In the genomic region with DNA sequence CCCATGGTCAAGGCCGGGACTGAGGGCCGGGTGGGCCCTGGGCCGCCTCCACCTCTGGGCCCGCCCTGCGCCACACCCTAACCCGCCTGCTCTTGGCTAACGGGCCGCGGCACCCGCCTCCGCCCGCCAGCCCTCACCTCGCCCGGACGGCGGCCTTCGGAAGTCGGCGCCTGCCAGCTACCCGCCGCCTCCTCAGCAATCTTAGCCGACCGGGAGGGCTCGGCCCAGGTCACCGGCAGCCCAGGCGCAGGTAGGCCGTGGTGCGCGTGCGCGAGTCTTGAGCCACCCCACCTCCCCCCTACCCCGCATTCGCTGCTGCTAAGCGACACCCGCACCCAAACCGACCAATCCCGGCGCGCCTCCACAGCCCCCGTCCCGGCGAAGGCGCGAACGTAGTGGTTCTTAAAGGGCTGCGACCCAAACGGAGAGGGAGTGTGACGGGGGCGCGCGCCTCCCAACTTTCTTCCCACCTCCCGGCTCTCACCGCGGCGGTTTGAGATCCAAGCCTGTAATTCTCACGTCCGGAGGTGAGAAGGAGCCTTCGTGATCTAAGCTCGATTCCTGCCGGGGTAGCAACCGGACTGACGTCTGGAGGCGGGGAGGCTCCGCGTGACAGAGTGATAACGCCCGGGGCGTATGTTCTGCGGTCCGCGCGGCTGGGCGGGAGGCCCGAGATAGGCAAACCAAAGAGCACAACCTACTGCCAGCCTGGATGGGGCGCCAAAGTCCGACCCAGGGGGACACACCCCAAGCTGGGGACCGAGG, we compare ENCODE assay signal across 8 cellular contexts. TPM values are rescaled to one million over a fixed set of nuclear protein-coding genes. Genes with fewer than 3 reads are reported as not detected.
DNase-seq lines count a peak whose midpoint lies in the region; TF ChIP-seq lines count a peak whose summit lies in the region.

A gene with protein sequence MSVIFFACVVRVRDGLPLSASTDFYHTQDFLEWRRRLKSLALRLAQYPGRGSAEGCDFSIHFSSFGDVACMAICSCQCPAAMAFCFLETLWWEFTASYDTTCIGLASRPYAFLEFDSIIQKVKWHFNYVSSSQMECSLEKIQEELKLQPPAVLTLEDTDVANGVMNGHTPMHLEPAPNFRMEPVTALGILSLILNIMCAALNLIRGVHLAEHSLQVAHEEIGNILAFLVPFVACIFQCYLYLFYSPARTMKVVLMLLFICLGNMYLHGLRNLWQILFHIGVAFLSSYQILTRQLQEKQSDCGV (minus strand): TSS at position 259 of the 765 bp plus-strand sequence. CDS start 12,921 bp downstream, outside the sequence.

- H3K9me3 ChIP-seq in neuron (ENCODE audit: low read length) (peaks cover 2% of the 10 kb centered on the region), subcutaneous abdominal adipose tissue (ENCODE audit: control insufficient read depth in 5 of 5, low read length in 5 of 5) (no peaks in the 10 kb centered on the region)

- peak within 1 kb of the TSS; percentile 69 for H3K27ac ChIP-seq in subcutaneous abdominal adipose tissue (ENCODE audit: low read depth, low read length)

- H3K4me1 ChIP-seq in neuron (ENCODE audit: insufficient read depth, low read length), result peaks cover 15% of the 10 kb centered on the region
- H3K4me1 ChIP-seq in subcutaneous abdominal adipose tissue (ENCODE audit: control insufficient read depth in 5 of 5, insufficient read depth in 5 of 5, low read length in 5 of 5), result peaks cover 0 to 23% (median 22%) of the 10 kb centered on the region in 5 donors

- H3K4me3 ChIP-seq in H7 (ENCODE audit: insufficient read depth, low read depth, low read length), result peak within 1 kb of the TSS; percentile 88
- peak within 1 kb of the TSS; percentile 86 to 96 for H3K4me3 ChIP-seq in foreskin fibroblast (ENCODE audit: low read depth in 1 of 2, low read length in 2 of 2)
- peak within 1 kb of the TSS; percentile 89 for H3K4me3 ChIP-seq in neuron (ENCODE audit: low read length)
- H3K4me3 ChIP-seq in subcutaneous abdominal adipose tissue (ENCODE audit: low read depth in 1 of 5, low read length in 5 of 5), result peak within 1 kb of the TSS; percentile 69 to 89 (median 80)

- DNase-seq in G401 (ENCODE audit: low spot score), result peak; percentile 97
- DNase-seq in H7, result peak; percentile 100
- peak; percentile 90 for DNase-seq in M059J (ENCODE audit: low read depth)
- peak; percentile 37 for DNase-seq in SIG-M5 (lab: John Stamatoyannopoulos, UW)
- DNase-seq in activated gamma-delta T cell treated with Interleukin-2 at 50 U/mL for 16 hours, result peak; percentile 96
- peak; percentile 91 to 97 for DNase-seq in foreskin fibroblast

- in situ Hi-C loops in G401 (cut with HindIII; ENCODE audit: low sequenced_read_pairs), result no loop called here

- H2AFZ ChIP-seq in neuron (ENCODE audit: low read depth, low read length), result peak within 1 kb of the TSS; percentile 74

- peak within 1 kb of the TSS; percentile 72 to 86 (median 80) for H3K9ac ChIP-seq in subcutaneous abdominal adipose tissue (ENCODE audit: low read length in 5 of 5)

- H3K36me3 ChIP-seq in H7 (replicated peaks; ENCODE audit: control insufficient read depth, insufficient read depth, low read length) (no peaks in the 10 kb centered on the region), neuron (ENCODE audit: insufficient read depth, low read length) (peaks cover 4% of the 10 kb centered on the region), subcutaneous abdominal adipose tissue (ENCODE audit: control insufficient read depth in 5 of 5, insufficient read depth in 5 of 5, low read length in 5 of 5) (peaks cover 0 to 5% (median 0%) of the 10 kb centered on the region in 5 donors)

- TF ChIP-seq CTCF in foreskin fibroblast (IDR thresholded peaks at IDR 0.05; ENCODE audit: low read depth, low read length), result peak; percentile 7

- no peaks in the 10 kb centered on the region for H3K27me3 ChIP-seq in H7 (ENCODE audit: control insufficient read depth, insufficient read depth, low read length)
- H3K27me3 ChIP-seq in neuron (ENCODE audit: insufficient read depth, low read length), result no peaks in the 10 kb centered on the region
- H3K27me3 ChIP-seq in subcutaneous abdominal adipose tissue (ENCODE audit: control insufficient read depth in 5 of 5, insufficient read depth in 4 of 5, low read length in 5 of 5), result no peaks in the 10 kb centered on the region

RNA-seq across cellular contexts. Expression of the gene that starts here (rescaled TPM):
- 83.4 and 84.3 TPM in 2 replicates for total RNA-seq in G401 (2014; rRNA removed; shearing (Covaris generic))
- total RNA-seq in H7 (2014; rRNA removed; shearing (Covaris generic)), result 53.0 and 57.3 TPM in 2 replicates
- 47.3 and 57.7 TPM in 2 replicates for total RNA-seq in M059J (2014; rRNA removed; shearing (Covaris generic))

Comparison
In these comparisons a context has a peak if more than half of its experiments do, and no peak if none do; other contexts are left out.
1. Peak in every context shown above with its lines: DNase-seq, H3K4me3 ChIP-seq and H3K27ac ChIP-seq.
2. DNase-seq: peak in every context shown above with its lines; median percentile 100 in H7; 97 in G401; 96 in activated gamma-delta T cell treated with Interleukin-2 at 50 U/mL for 16 hours; 94 in foreskin fibroblast; 90 in M059J; 37 in SIG-M5.